ENCODE assay signal across 8 cellular contexts in the genomic region with DNA sequence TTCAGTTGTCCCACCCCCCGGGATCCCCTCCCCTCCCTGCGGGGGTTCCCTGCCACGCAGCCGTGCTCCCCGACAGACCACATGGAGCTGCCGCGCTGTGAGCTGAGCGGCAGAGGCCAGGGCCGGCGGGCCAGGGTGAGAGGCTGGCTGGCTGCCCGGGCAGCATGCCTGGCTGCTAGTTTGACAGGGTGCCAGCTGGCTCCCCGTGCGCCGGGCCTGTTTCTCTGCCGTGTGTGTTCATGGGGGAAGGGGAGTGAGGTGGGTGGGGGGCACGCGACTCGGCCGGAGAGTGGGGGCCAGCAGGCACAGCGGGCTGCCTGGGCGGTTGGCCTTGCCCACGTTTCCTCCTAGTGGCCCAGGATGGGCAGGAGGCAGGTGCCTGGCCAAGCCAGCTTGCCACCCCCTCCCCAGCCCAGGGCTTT. TPM values are rescaled to one million over a fixed set of nuclear protein-coding genes. Genes with fewer than 3 reads are reported as not detected.
A peak's percentile ranks its signal among the peaks of the same experiment; 100 is the strongest.
DNase-seq lines count a peak whose midpoint lies in the region; ATAC-seq and TF ChIP-seq lines count a peak whose summit lies in the region.

No MANE protein-coding gene starts in this region.

- H3K4me3 Mint-ChIP-seq in activated naive CD4-positive, alpha-beta T cell treated with anti-CD3 and anti-CD28 coated beads for 36 hours: no peak overlapping the region

- TF ChIP-seq CTCF in AG09319 (IDR thresholded peaks at IDR 0.05; ENCODE audit: low read depth, low read length): no peak

- H3K4me3 ChIP-seq in Jurkat, Clone E6-1 (ENCODE audit: low read length): peak overlapping the region; percentile 69

- H3K27me3 Mint-ChIP-seq in activated naive CD4-positive, alpha-beta T cell treated with anti-CD3 and anti-CD28 coated beads for 36 hours (ENCODE audit: low read depth): peaks cover 21% of the 10 kb centered on the region

- ATAC-seq in left cardiac atrium (peak; percentile 74 to 82), GM18520 (IDR thresholded peaks at IDR 0.05; ENCODE audit: unreplicated experiment) (no peak), GM19452 (IDR thresholded peaks at IDR 0.05; ENCODE audit: unreplicated experiment) (no peak)

- no peaks in the 10 kb centered on the region for H3K9me3 Mint-ChIP-seq in activated naive CD4-positive, alpha-beta T cell treated with anti-CD3 and anti-CD28 coated beads for 36 hours

- DNase-seq in AG09319 (ENCODE audit: extremely low read depth, low read depth) (peak; percentile 47), T1000 (lab: John Stamatoyannopoulos, UW) (peak; percentile 76), left cardiac atrium (peak; percentile 85), substantia nigra (lab: John Stamatoyannopoulos, UW) (peak; percentile 28 to 99 (median 85))
- DNase-seq in Jurkat, Clone E6-1 (ENCODE audit: low read depth, low spot score): no peak
- DNase-seq in activated naive CD4-positive, alpha-beta T cell treated with anti-CD3 and anti-CD28 coated beads for 36 hours: no peak

- no peaks in the 10 kb centered on the region for H3K36me3 Mint-ChIP-seq in activated naive CD4-positive, alpha-beta T cell treated with anti-CD3 and anti-CD28 coated beads for 36 hours (ENCODE audit: low read depth)

- CTCF ChIA-PET in activated naive CD4-positive, alpha-beta T cell treated with anti-CD3 and anti-CD28 coated beads for 36 hours (lab: Charles Lee): interaction anchor here (1.4 kb wide), 1 partner anchor 137 kb away, joined by 4 read pairs; no protein-coding TSS in a partner anchor

- peaks cover 12% of the 10 kb centered on the region for H3K4me1 Mint-ChIP-seq in activated naive CD4-positive, alpha-beta T cell treated with anti-CD3 and anti-CD28 coated beads for 36 hours (ENCODE audit: low read depth)

- peak overlapping the region; percentile 96 for H3K27ac ChIP-seq in substantia nigra (ENCODE audit: low read depth, low read length, poor library complexity, severe bottlenecking)

- intact Hi-C loops in left cardiac atrium (cut with DNase I): no loop called here
- intact Hi-C loops in activated naive CD4-positive, alpha-beta T cell treated with anti-CD3 and anti-CD28 coated beads for 36 hours (cut with micrococcal nuclease): loop anchor here (5.0 kb wide), 1 partner anchor 37 kb away; no protein-coding TSS in a partner anchor

- no peak overlapping the region for H3K27ac Mint-ChIP-seq in activated naive CD4-positive, alpha-beta T cell treated with anti-CD3 and anti-CD28 coated beads for 36 hours

RNA-seq across cellular contexts. Expression of a gene that starts 34.1 kb away (rescaled TPM):
- polyA plus RNA-seq in Jurkat, Clone E6-1 (2012; ENCODE audit: insufficient read depth, insufficient read length): 8.7 TPM
- total RNA-seq in left cardiac atrium: 1 to 10 TPM; 8.3 to 9.9 TPM
- under 1 TPM in 1 of 2 experiments, not detected in 1; 0.02 TPM for total RNA-seq in activated naive CD4-positive, alpha-beta T cell treated with anti-CD3 and anti-CD28 coated beads for 36 hours

Comparison
In these comparisons a context has a peak if more than half of its experiments do, and no peak if none do; other contexts are left out.
1. DNase-seq: peak in AG09319 (single experiment), T1000 (single experiment), left cardiac atrium (single experiment) and substantia nigra (49 of 49); none in Jurkat, Clone E6-1 (single experiment) and activated naive CD4-positive, alpha-beta T cell treated with anti-CD3 and anti-CD28 coated beads for 36 hours (single experiment).
2. ATAC-seq: peak in left cardiac atrium (2 of 2); none in GM18520 (single experiment) and GM19452 (single experiment).
3. RNA of a gene that starts 34.1 kb away (total RNA-seq): 8.3 to 9.9 TPM in left cardiac atrium; 0.02 TPM in activated naive CD4-positive, alpha-beta T cell treated with anti-CD3 and anti-CD28 coated beads for 36 hours; every median in the first group is over 4 times any median in the second.